ENCODE assay signal across 10 cellular contexts in genomic region chr12:98227162-98227561, GRCh38.
DNase-seq lines count a peak whose midpoint lies in the region; FAIRE-seq and TF ChIP-seq lines count a peak whose summit lies in the region.
"Had no signal": no experiment of that assay in that cellular context is flagged by ENCODE, and none has a peak within 500 bp of the region (broad histone marks: within the 10 kb centered on the region; RNA-seq: fewer than 3 reads in every experiment).

No MANE protein-coding gene starts in this region.

- DNase-seq in DMS 273 (lab: John Stamatoyannopoulos, UW; ENCODE audit: unreplicated experiment), result peak; percentile 29
- no peak for DNase-seq in DMS 273 treated with DMSO at 0.1 percent for 48 hours (lab: John Stamatoyannopoulos, UW)
- peak; percentile 13 for DNase-seq in NCI-H2029 (lab: John Stamatoyannopoulos, UW)
- peak; percentile 44 for DNase-seq in choroid plexus epithelial cell (ENCODE audit: low read depth)
- DNase-seq in retinal pigment epithelial cell (ENCODE audit: low read depth), result no peak
- DNase-seq in NCI-H1694 (lab: John Stamatoyannopoulos, UW), result no peak
- DNase-seq in activated CD4-positive, CD25-positive, alpha-beta regulatory T cell (lab: John Stamatoyannopoulos, UW), result no peak
- no peak for DNase-seq in GM12892 (ENCODE audit: insufficient read length)
- DNase-seq: NCI-H524 treated with DMSO at 0.1 percent for 48 hours had no signal

- TF ChIP-seq CTCF in choroid plexus epithelial cell (conservative IDR thresholded peaks at IDR 0.05; ENCODE audit: low read depth, low read length), result peak; percentile 55
- TF ChIP-seq CTCF in retinal pigment epithelial cell (conservative IDR thresholded peaks at IDR 0.05; ENCODE audit: low read depth, low read length), result peak; percentile 51

- no peak overlapping the region for H3K4me3 ChIP-seq in choroid plexus epithelial cell (ENCODE audit: low read depth, low read length)
- H3K4me3 ChIP-seq in retinal pigment epithelial cell (ENCODE audit: low read length), result no peak overlapping the region

- TF ChIP-seq POLR2A in GM12892 (IDR thresholded peaks at IDR 0.05; ENCODE audit: low read depth, low read length), result no peak

- FAIRE-seq in GM12892 (lab: Jason Lieb, UNC), result no peak
- FAIRE-seq: A204.1 had no signal

Comparison
In these comparisons a context has a peak if more than half of its experiments do, and no peak if none do; other contexts are left out.
1. DNase-seq: peak in DMS 273 (single experiment), NCI-H2029 (single experiment) and choroid plexus epithelial cell (single experiment); none in DMS 273 treated with DMSO at 0.1 percent for 48 hours (single experiment), retinal pigment epithelial cell (single experiment), NCI-H1694 (single experiment), activated CD4-positive, CD25-positive, alpha-beta regulatory T cell (0 of 4) and GM12892 (single experiment).